1 cellular context compared by ENCODE assay signal in genomic region chr3:49553690-49554634, GRCh38.
A peak's percentile ranks its signal among the peaks of the same experiment; 100 is the strongest.
TF ChIP-seq lines count a peak whose summit lies in the region.

BSN (plus strand) TSS chr3:49554477; CDS start chr3:49554603, 126 bp downstream.

TF ChIP-seq in HepG2, 621 proteins besides CTCF, POLR2A, EP300 and RAD21 (continued from another document and continues in another):
- TF ChIP-seq NFAT5 (CRISPR knock-in tag; IDR thresholded peaks at IDR 0.05) (peak; percentile 26; the same call in 1 of the 2 replicates), XRCC5 (optimal IDR thresholded peaks at IDR 0.05; ENCODE audit: low read length) (no peak), TFE3 (CRISPR knock-in tag; IDR thresholded peaks at IDR 0.05) (no peak; the same call in 1 of the 2 replicates), EED (CRISPR knock-in tag; IDR thresholded peaks at IDR 0.05) (0 out of 2 replicates have a peak, but pooled peaks have one; percentile 42), PHF21A (CRISPR knock-in tag; IDR thresholded peaks at IDR 0.05) (peak; percentile 63; the same call in 1 of the 2 replicates), GPN1 (CRISPR knock-in tag; IDR thresholded peaks at IDR 0.05; ENCODE audit: borderline replicate concordance) (no peak), XBP1 (CRISPR knock-in tag; IDR thresholded peaks at IDR 0.05) (no peak), FOXK1 (CRISPR knock-in tag; IDR thresholded peaks at IDR 0.05; ENCODE audit: borderline replicate concordance, low read depth) (peak; percentile 51; the same call in 1 of the 2 replicates), CERS6 (CRISPR knock-in tag; IDR thresholded peaks at IDR 0.05) (no peak), NR3C1 (CRISPR knock-in tag; IDR thresholded peaks at IDR 0.05) (no peak), ZNF780A (CRISPR knock-in tag; IDR thresholded peaks at IDR 0.05) (no peak), TRIM22 (IDR thresholded peaks at IDR 0.05) (no peak), IRF2 (CRISPR knock-in tag; IDR thresholded peaks at IDR 0.05) (0 out of 2 replicates have a peak, but pooled peaks have one; percentile 26), CCAR2 (optimal IDR thresholded peaks at IDR 0.05; ENCODE audit: low read depth, low read length) (no peak), ZNF670 (CRISPR knock-in tag; IDR thresholded peaks at IDR 0.05; ENCODE audit: borderline replicate concordance) (no peak; the same call in 1 of the 2 replicates), ZNF224 (CRISPR knock-in tag; IDR thresholded peaks at IDR 0.05) (no peak), GTF3A (CRISPR knock-in tag; conservative IDR thresholded peaks at IDR 0.05) (no peak), YY1 (IDR thresholded peaks at IDR 0.05; ENCODE audit: insufficient read depth, insufficient replicate concordance, low read depth, low read length) (peak; percentile 76), ZNF274 (CRISPR knock-in tag; IDR thresholded peaks at IDR 0.05) (no peak), HNF1A (IDR thresholded peaks at IDR 0.05; ENCODE audit: low read depth) (no peak), HNF1A (CRISPR knock-in tag; IDR thresholded peaks at IDR 0.05; ENCODE audit: borderline replicate concordance) (no peak), SP1 (IDR thresholded peaks at IDR 0.05) (no peak), SP1 (CRISPR knock-in tag; IDR thresholded peaks at IDR 0.05) (peak; percentile 12; the same call in 1 of the 2 replicates), ZSCAN31 (CRISPR knock-in tag; IDR thresholded peaks at IDR 0.05; ENCODE audit: low read depth) (peak; percentile 40; the same call in 1 of the 2 replicates), GMEB2 (CRISPR knock-in tag; IDR thresholded peaks at IDR 0.05; ENCODE audit: low read depth) (no peak), ZNF296 (CRISPR knock-in tag; conservative IDR thresholded peaks at IDR 0.05) (no peak), MBNL3 (CRISPR knock-in tag; conservative IDR thresholded peaks at IDR 0.05) (no peak), ZNF816 (CRISPR knock-in tag; IDR thresholded peaks at IDR 0.05; ENCODE audit: borderline replicate concordance) (no peak), MYNN (CRISPR knock-in tag; IDR thresholded peaks at IDR 0.05; ENCODE audit: low read depth) (no peak), HNRNPUL1 (IDR thresholded peaks at IDR 0.05; ENCODE audit: low read depth, low read length) (no peak), ZNF746 (CRISPR knock-in tag; IDR thresholded peaks at IDR 0.05) (0 out of 2 replicates have a peak, but pooled peaks have one; percentile 37), ZNF432 (CRISPR knock-in tag; IDR thresholded peaks at IDR 0.05; ENCODE audit: borderline replicate concordance) (no peak), MXD1 (CRISPR knock-in tag; IDR thresholded peaks at IDR 0.05) (no peak; the same call in 1 of the 2 replicates), ZNF710 (CRISPR knock-in tag; IDR thresholded peaks at IDR 0.05; ENCODE audit: borderline replicate concordance) (0 out of 2 replicates have a peak, but pooled peaks have one; percentile 12), MAFG (CRISPR knock-in tag; IDR thresholded peaks at IDR 0.05) (no peak), ETS1 (CRISPR knock-in tag; IDR thresholded peaks at IDR 0.05) (no peak), RXRA (CRISPR knock-in tag; IDR thresholded peaks at IDR 0.05) (peak; percentile 32; the same call in 1 of the 2 replicates), ZNF562 (CRISPR knock-in tag; IDR thresholded peaks at IDR 0.05; ENCODE audit: borderline replicate concordance) (no peak), TCF7L2 (IDR thresholded peaks at IDR 0.05; ENCODE audit: low read depth, low read length) (no peak), SIN3A (IDR thresholded peaks at IDR 0.05; ENCODE audit: borderline replicate concordance, low read depth, low read length) (0 out of 2 replicates have a peak, but pooled peaks have one; percentile 54), RBAK (CRISPR knock-in tag; IDR thresholded peaks at IDR 0.05) (no peak), BRCA1 (CRISPR knock-in tag; IDR thresholded peaks at IDR 0.05) (no peak), ZBTB38 (CRISPR knock-in tag; IDR thresholded peaks at IDR 0.05) (no peak; the same call in 1 of the 2 replicates), ZNF607 (CRISPR knock-in tag; IDR thresholded peaks at IDR 0.05; ENCODE audit: borderline replicate concordance) (peak; percentile 20; the same call in 1 of the 2 replicates)
